19 cellular contexts compared by ENCODE assay signal in the genomic region with DNA sequence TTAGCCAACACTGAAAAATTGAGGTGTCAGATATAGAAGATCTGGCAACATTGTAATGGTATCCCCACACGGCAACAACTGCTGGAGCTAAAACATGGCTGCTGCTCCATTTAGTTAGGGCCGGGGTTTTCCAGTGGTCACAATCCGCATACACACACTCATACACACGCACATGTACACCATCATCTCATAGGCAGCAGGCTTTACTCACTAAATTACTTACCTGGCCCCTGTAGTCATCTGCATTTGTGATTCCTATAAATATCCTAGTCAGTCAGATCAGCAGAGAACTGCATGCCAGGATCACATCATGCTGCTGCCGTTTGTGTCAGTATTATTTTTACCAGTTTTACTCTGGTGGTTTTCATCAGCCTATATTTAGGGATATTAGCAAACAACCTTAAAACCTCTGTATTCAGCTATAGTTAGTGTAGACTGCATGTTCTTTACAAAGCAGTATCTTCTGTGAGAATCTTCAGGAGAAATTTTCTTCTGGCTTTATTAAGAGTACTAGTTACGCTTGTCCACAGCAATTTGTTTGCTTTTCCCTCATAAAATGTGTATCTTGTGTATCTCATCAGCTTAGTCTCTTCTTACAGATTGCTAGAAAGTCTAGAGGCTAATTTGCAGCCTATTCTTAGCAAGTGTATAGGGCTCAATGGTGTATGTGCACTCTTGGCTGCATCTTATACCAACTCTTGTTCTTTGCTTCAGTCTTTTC. TPM values are rescaled to one million over a fixed set of nuclear protein-coding genes. Genes with fewer than 3 reads are reported as not detected.
DNase-seq lines count a peak whose midpoint lies in the region; ATAC-seq, FAIRE-seq and TF ChIP-seq lines count a peak whose summit lies in the region.
"Had no signal": no experiment of that assay in that cellular context is flagged by ENCODE, and none has a peak within 500 bp of the region (broad histone marks: within the 10 kb centered on the region; RNA-seq: fewer than 3 reads in every experiment).

No MANE protein-coding gene starts in this region.

- peak; percentile 82 for ATAC-seq in PC-3
- no peak for ATAC-seq in HG03159 (IDR thresholded peaks at IDR 0.05; ENCODE audit: unreplicated experiment)
- ATAC-seq: right lobe of liver, upper lobe of right lung had no signal

- H3K36me3 ChIP-seq in Loucy (ENCODE audit: insufficient read depth, low read length): no peaks in the 10 kb centered on the region
- H3K36me3 ChIP-seq in PC-3 (ENCODE audit: low read depth, low read length): no peaks in the 10 kb centered on the region
- H3K36me3 ChIP-seq in kidney (ENCODE audit: control insufficient read depth in 1 of 2, insufficient read depth in 2 of 2, low read length in 2 of 2): no peaks in the 10 kb centered on the region
- H3K36me3 ChIP-seq: heart left ventricle, right lobe of liver, upper lobe of right lung had no signal

- H3K27me3 ChIP-seq in Loucy (ENCODE audit: insufficient read depth, low read length, poor library complexity, severe bottlenecking) (no peaks in the 10 kb centered on the region), PC-3 (ENCODE audit: low read length) (no peaks in the 10 kb centered on the region)
- H3K27me3 ChIP-seq: heart left ventricle, right lobe of liver, upper lobe of right lung had no signal

- H2AFZ ChIP-seq in Loucy (ENCODE audit: low read length): peak overlapping the region; percentile 27; the same call in 1 of the 2 replicates
- H2AFZ ChIP-seq in PC-3 (ENCODE audit: low read length): peak overlapping the region; percentile 76

- H3K4me2 ChIP-seq in Loucy (ENCODE audit: low read depth, low read length, poor library complexity, severe bottlenecking): no peak overlapping the region
- H3K4me2 ChIP-seq in PC-3 (ENCODE audit: low read length): peak overlapping the region; percentile 71

- H3F3A ChIP-seq in Loucy (ENCODE audit: low read depth) (no peaks in the 10 kb centered on the region), PC-3 (ENCODE audit: low read length, unreplicated experiment) (no peaks in the 10 kb centered on the region)

- CTCF ChIA-PET in PC-3 (lab: Charles Lee): no interaction called here

- H3K9me3 ChIP-seq in Loucy (ENCODE audit: insufficient read depth, low read depth, low read length): no peaks in the 10 kb centered on the region; the same call in 1 of the 2 replicates
- no peaks in the 10 kb centered on the region for H3K9me3 ChIP-seq in PC-3 (ENCODE audit: low read length)
- no peaks in the 10 kb centered on the region for H3K9me3 ChIP-seq in kidney (ENCODE audit: control insufficient read depth in 1 of 2, low read length in 2 of 2)
- H3K9me3 ChIP-seq: right lobe of liver, upper lobe of right lung had no signal

- no peak for FAIRE-seq in kidney (lab: Jason Lieb, UNC)
- FAIRE-seq: GM19239 had no signal

- no peaks in the 10 kb centered on the region for H4K20me1 ChIP-seq in Loucy (ENCODE audit: insufficient read depth, low read length, poor library complexity, severe bottlenecking)
- no peaks in the 10 kb centered on the region for H4K20me1 ChIP-seq in PC-3 (ENCODE audit: low read length)

- POLR2A ChIA-PET in PC-3 (lab: Charles Lee; ENCODE audit: unreplicated experiment): interaction anchor here (0.6 to 1.1 kb wide), 3 partner anchors 37 to 82 kb away, joined by 4 to 7 read pairs (median 4); no protein-coding TSS in a partner anchor

- peak overlapping the region; percentile 43 for H3K27ac ChIP-seq in PC-3 (ENCODE audit: low read length)
- no peak overlapping the region for H3K27ac ChIP-seq in kidney (ENCODE audit: low read depth in 2 of 2, low read length in 2 of 2)
- H3K27ac ChIP-seq: heart left ventricle, right lobe of liver, upper lobe of right lung had no signal

- H3K4me3 ChIP-seq in Loucy (ENCODE audit: low read length, poor library complexity, severe bottlenecking) (no peak overlapping the region), PC-3 (ENCODE audit: low read length) (peak overlapping the region; percentile 43), kidney (ENCODE audit: low read length in 2 of 2) (no peak overlapping the region)
- H3K4me3 ChIP-seq: heart left ventricle, right lobe of liver, upper lobe of right lung had no signal

- BruUV-seq in PC-3 (replicated peaks; lab: Mats Ljungman, UMichigan): TSS peak; percentile 59

- H3K9me2 ChIP-seq in Loucy (replicated peaks; ENCODE audit: low read depth, low read length) (no peaks in the 10 kb centered on the region), PC-3 (replicated peaks; ENCODE audit: low read length) (no peaks in the 10 kb centered on the region)

- peak; percentile 5 for DNase-seq in SIG-M5 treated with dmso at 0.1 percent for 504 hours (lab: John Stamatoyannopoulos, UW; ENCODE audit: unreplicated experiment)
- DNase-seq in SIG-M5 (lab: John Stamatoyannopoulos, UW): no peak
- DNase-seq in PC-3: peak; percentile 41
- no peak for DNase-seq in stimulated activated CD4-positive, alpha-beta T cell treated with anti-CD3 and anti-CD28 coated beads, Interleukin-15, amount 100 ng/mL, for 24 hours
- no peak for DNase-seq in kidney
- DNase-seq in NCI-H446 (lab: John Stamatoyannopoulos, UW): no peak
- DNase-seq: activated naive CD8-positive, alpha-beta T cell treated with anti-CD3 and anti-CD28 coated beads for 36 hours; CD4-positive, CD25-positive, alpha-beta regulatory T cell; DMS79 treated with DMSO at 0.1 percent for 48 hours; heart left ventricle; NCI-H187; NK-92 treated with Interleukin-12 subunit alpha and Interleukin-12 subunit beta, amount 100 ng/mL, for 24 hours; right lobe of liver; stimulated activated CD4-positive, alpha-beta T cell treated with anti-CD3 and anti-CD28 coated beads, Interleukin-2, amount 100 ng/mL, for 24 hours; T-helper 1 cell; upper lobe of right lung had no signal

- TF ChIP-seq CTCF in Loucy (conservative IDR thresholded peaks at IDR 0.05; ENCODE audit: low read length): no peak
- TF ChIP-seq CTCF in PC-3 (conservative IDR thresholded peaks at IDR 0.05; ENCODE audit: low read depth, low read length): no peak
- no peak for TF ChIP-seq CTCF in kidney (IDR thresholded peaks at IDR 0.05; ENCODE audit: borderline replicate concordance, extremely low read depth, insufficient read depth)

- H3K79me2 ChIP-seq in Loucy (ENCODE audit: insufficient read depth, low read length): no peaks in the 10 kb centered on the region
- H3K79me2 ChIP-seq in PC-3 (ENCODE audit: low read length): no peaks in the 10 kb centered on the region

- intact Hi-C loops in PC-3 (cut with micrococcal nuclease) (loop anchor here (5.0 kb wide), 1 partner anchor 42 kb away; no protein-coding TSS in a partner anchor), kidney (cut with DNase I) (no loop called here)

- H3K4me1 ChIP-seq in Loucy (ENCODE audit: insufficient read depth, low read length, poor library complexity, severe bottlenecking) (no peaks in the 10 kb centered on the region), PC-3 (ENCODE audit: insufficient read depth, low read length) (peaks cover 22% of the 10 kb centered on the region), kidney (ENCODE audit: control insufficient read depth in 1 of 2, insufficient read depth in 1 of 2, low read depth in 1 of 2, low read length in 2 of 2) (peaks cover 0 to 6% of the 10 kb centered on the region in 2 donors)
- H3K4me1 ChIP-seq: right lobe of liver had no signal

- H3K9ac ChIP-seq in Loucy (ENCODE audit: low read depth, low read length, poor library complexity, severe bottlenecking) (no peak overlapping the region), PC-3 (ENCODE audit: low read length) (peak overlapping the region; percentile 16), kidney (ENCODE audit: low read length in 2 of 2) (no peak overlapping the region)

RNA-seq across cellular contexts. Expression of gene PTPN12, which starts 38.3 kb away (rescaled TPM):
- total RNA-seq in PC-3 (2014; rRNA removed): 26.2 and 34.3 TPM in 2 replicates
- total RNA-seq in kidney: 83.1 TPM
- 19.2 TPM for polyA plus RNA-seq in kidney (ENCODE audit: insufficient read depth, low read depth, low replicate concordance)

Comparison
In these comparisons a context has a peak if more than half of its experiments do, and no peak if none do; other contexts are left out.
1. DNase-seq: peak in SIG-M5 treated with dmso at 0.1 percent for 504 hours (single experiment) and PC-3 (single experiment); none in SIG-M5 (single experiment), stimulated activated CD4-positive, alpha-beta T cell treated with anti-CD3 and anti-CD28 coated beads, Interleukin-15, amount 100 ng/mL, for 24 hours (single experiment), kidney (single experiment) and NCI-H446 (0 of 2).